ENCODE assay signal across 35 cellular contexts in the genomic region with DNA sequence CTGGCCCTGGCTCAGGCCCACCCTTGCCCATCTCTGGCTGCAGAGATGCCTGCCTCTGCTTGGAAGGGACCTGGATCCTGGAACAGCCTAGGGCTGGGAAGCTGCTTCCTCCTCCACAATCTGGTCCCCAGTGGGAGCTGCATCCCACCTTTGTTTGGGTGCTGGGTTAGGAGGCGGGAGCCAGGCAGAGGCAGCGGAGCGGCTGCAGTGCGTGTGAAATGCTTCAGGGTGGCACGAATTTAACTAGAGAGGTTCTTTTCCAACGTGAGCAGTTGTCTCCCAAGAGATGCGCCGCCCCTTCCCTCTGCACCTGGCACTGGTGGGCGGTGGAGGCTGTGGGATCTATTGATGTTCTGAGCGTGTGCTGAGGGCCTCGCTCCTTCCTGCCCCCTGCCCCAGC. TPM values are rescaled to one million over a fixed set of nuclear protein-coding genes. Genes with fewer than 3 reads are reported as not detected.
"Had no signal": no experiment of that assay in that cellular context is flagged by ENCODE, and none has a peak within 500 bp of the region (broad histone marks: within the 10 kb centered on the region; RNA-seq: fewer than 3 reads in every experiment).

No MANE protein-coding gene starts in this region.

- H3K9me3 Mint-ChIP-seq: central memory CD8-positive, alpha-beta T cell had no signal

- H3K27me3 ChIP-seq: brain microvascular endothelial cell, SJCRH30 had no signal

- H3K4me1 ChIP-seq: SJCRH30 had no signal

- H3K4me3 ChIP-seq: K562, SJCRH30, SK-N-MC had no signal

- H3K4me1 Mint-ChIP-seq: activated CD4-positive, alpha-beta memory T cell treated with anti-CD3 and anti-CD28 coated beads, Interleukin-2, amount 10 ng/mL, durations not matched to agents 7 days and 5 days; activated CD8-positive, alpha-beta memory T cell treated with anti-CD3 and anti-CD28 coated beads, Interleukin-2, amount 10 ng/mL, durations not matched to agents 7 days and 5 days; activated naive CD4-positive, alpha-beta T cell treated with anti-CD3 and anti-CD28 coated beads, Interleukin-2, amount 10 ng/mL, durations not matched to agents 7 days and 5 days; activated naive CD8-positive, alpha-beta T cell treated with anti-CD3 and anti-CD28 coated beads, Interleukin-2, amount 50 U/mL, for 24 hours; central memory CD8-positive, alpha-beta T cell had no signal

- DNase-seq: activated CD4-positive, alpha-beta memory T cell treated with anti-CD3 and anti-CD28 coated beads, Interleukin-2, amount 10 ng/mL, durations not matched to agents 7 days and 5 days; activated CD4-positive, alpha-beta T cell treated with anti-CD3 and anti-CD28 coated beads for 1 hour; activated CD4-positive, alpha-beta T cell treated with anti-CD3 and anti-CD28 coated beads for 48 hours; activated CD4-positive, CD25-positive, alpha-beta regulatory T cell; activated CD8-positive, alpha-beta memory T cell treated with anti-CD3 and anti-CD28 coated beads for 24 hours; activated CD8-positive, alpha-beta memory T cell treated with anti-CD3 and anti-CD28 coated beads, Interleukin-2, amount 10 ng/mL, durations not matched to agents 7 days and 5 days; activated CD8-positive, alpha-beta memory T cell treated with anti-CD3 and anti-CD28 coated beads, Interleukin-2, amount 50 U/mL, for 48 hours; activated effector memory CD4-positive, alpha-beta T cell treated with Interleukin-2 at 50 U/mL for 16 hours; activated naive CD4-positive, alpha-beta T cell treated with anti-CD3 and anti-CD28 coated beads, Interleukin-2, amount 10 ng/mL, durations not matched to agents 7 days and 5 days; activated naive CD8-positive, alpha-beta T cell treated with anti-CD3 and anti-CD28 coated beads, Interleukin-2, amount 50 U/mL, for 24 hours; activated T-cell treated with anti-CD3 and anti-CD28 coated beads, Interleukin-2, amount 50 U/mL, for 48 hours; aorta; brain microvascular endothelial cell; NCI-H1092 treated with DMSO at 0.1 percent for 48 hours; NCI-H1417; NCI-H146; NCI-H187; NCI-H2029 treated with DMSO at 0.1 percent for 48 hours; NCI-H2107; NCI-H226; NCI-H510A; NCI-H526; NCI-H748 treated with DMSO at 0.1 percent for 48 hours; OCI-M1; SHP77; SJCRH30; T1000; WERI-Rb-1 had no signal

- H3K27ac ChIP-seq: brain microvascular endothelial cell, SJCRH30, SK-N-MC, WERI-Rb-1 had no signal

- H3K27ac Mint-ChIP-seq: activated CD4-positive, alpha-beta memory T cell treated with anti-CD3 and anti-CD28 coated beads, Interleukin-2, amount 10 ng/mL, durations not matched to agents 7 days and 5 days; activated CD8-positive, alpha-beta memory T cell treated with anti-CD3 and anti-CD28 coated beads, Interleukin-2, amount 10 ng/mL, durations not matched to agents 7 days and 5 days; activated naive CD4-positive, alpha-beta T cell treated with anti-CD3 and anti-CD28 coated beads, Interleukin-2, amount 10 ng/mL, durations not matched to agents 7 days and 5 days; activated naive CD8-positive, alpha-beta T cell; activated naive CD8-positive, alpha-beta T cell treated with anti-CD3 and anti-CD28 coated beads, Interleukin-2, amount 50 U/mL, for 24 hours had no signal

- ATAC-seq: activated CD8-positive, alpha-beta memory T cell treated with anti-CD3 and anti-CD28 coated beads, Interleukin-2, amount 10 ng/mL, durations not matched to agents 7 days and 5 days; activated naive CD8-positive, alpha-beta T cell treated with anti-CD3 and anti-CD28 coated beads, Interleukin-2, amount 50 U/mL, for 24 hours; K562 had no signal

- H3K27me3 Mint-ChIP-seq: activated CD4-positive, alpha-beta memory T cell treated with anti-CD3 and anti-CD28 coated beads, Interleukin-2, amount 10 ng/mL, durations not matched to agents 7 days and 5 days; activated CD8-positive, alpha-beta memory T cell treated with anti-CD3 and anti-CD28 coated beads, Interleukin-2, amount 10 ng/mL, durations not matched to agents 7 days and 5 days; activated naive CD4-positive, alpha-beta T cell treated with anti-CD3 and anti-CD28 coated beads, Interleukin-2, amount 10 ng/mL, durations not matched to agents 7 days and 5 days; activated naive CD8-positive, alpha-beta T cell; activated naive CD8-positive, alpha-beta T cell treated with anti-CD3 and anti-CD28 coated beads, Interleukin-2, amount 50 U/mL, for 24 hours; central memory CD8-positive, alpha-beta T cell had no signal

- H3K36me3 ChIP-seq: brain microvascular endothelial cell, SJCRH30 had no signal

- H3K4me3 Mint-ChIP-seq: activated CD4-positive, alpha-beta memory T cell treated with anti-CD3 and anti-CD28 coated beads, Interleukin-2, amount 10 ng/mL, durations not matched to agents 7 days and 5 days; activated CD8-positive, alpha-beta memory T cell treated with anti-CD3 and anti-CD28 coated beads, Interleukin-2, amount 10 ng/mL, durations not matched to agents 7 days and 5 days; activated naive CD4-positive, alpha-beta T cell treated with anti-CD3 and anti-CD28 coated beads, Interleukin-2, amount 10 ng/mL, durations not matched to agents 7 days and 5 days; activated naive CD8-positive, alpha-beta T cell; activated naive CD8-positive, alpha-beta T cell treated with anti-CD3 and anti-CD28 coated beads, Interleukin-2, amount 50 U/mL, for 24 hours; central memory CD8-positive, alpha-beta T cell had no signal

RNA-seq across cellular contexts. Expression of a gene that starts 31.6 kb away (rescaled TPM):
- total RNA-seq: M059J; RPMI7951; SJCRH30; T-helper 2 cell treated with Interferon-gamma antibody and Interleukin-4, amounts not matched to agents 100 ng/mL and 5 ng/mL, for 36 hours had no signal
